ENCODE assay signal across 33 cellular contexts in the genomic region with DNA sequence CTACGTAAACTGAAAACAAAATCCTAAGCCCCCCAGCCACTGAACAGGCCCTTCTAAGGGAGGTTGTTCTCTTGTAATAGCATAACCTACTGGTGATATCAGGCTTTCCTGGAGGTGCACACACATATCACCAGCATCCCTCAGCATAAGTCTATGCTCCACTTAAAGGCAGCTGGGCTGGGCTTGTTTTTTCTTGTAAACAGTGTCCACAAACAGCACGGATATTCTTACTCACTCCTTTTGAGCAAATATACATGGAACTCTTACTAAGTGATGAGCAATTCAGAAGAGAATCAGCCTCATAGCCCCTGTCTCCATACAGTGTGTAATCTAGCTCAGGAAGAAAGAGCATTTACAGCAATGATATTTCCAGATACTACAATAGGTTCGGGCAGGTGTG. TPM values are rescaled to one million over a fixed set of nuclear protein-coding genes. Genes with fewer than 3 reads are reported as not detected.
"Had no signal": no experiment of that assay in that cellular context is flagged by ENCODE, and none has a peak within 500 bp of the region (broad histone marks: within the 10 kb centered on the region; RNA-seq: fewer than 3 reads in every experiment).

No MANE protein-coding gene starts in this region.

- DNase-seq: activated CD4-positive, alpha-beta T cell treated with anti-CD3 and anti-CD28 coated beads, Interleukin-2, amount 10 ng/mL, durations not matched to agents 24 days and 14 days; activated CD4-positive, alpha-beta T cell treated with anti-CD3 and anti-CD28 coated beads, Interleukin-2, amount 50 U/mL, for 4 hours; activated CD8-positive, alpha-beta T cell treated with anti-CD3 and anti-CD28 coated beads for 36 hours; activated effector memory CD4-positive, alpha-beta T cell treated with anti-CD3 and anti-CD28 coated beads, Interleukin-2, amount 50 U/mL, for 16 hours; activated naive CD4-positive, alpha-beta T cell; activated naive CD4-positive, alpha-beta T cell treated with anti-CD3 and anti-CD28 coated beads, Interleukin-2, amount 50 U/mL, for 16 hours; activated naive CD8-positive, alpha-beta T cell treated with anti-CD3 and anti-CD28 coated beads for 36 hours; activated T-cell treated with anti-CD3 and anti-CD28 coated beads, Interleukin-2, amount 50 U/mL, for 1 hour; activated T-cell treated with anti-CD3 and anti-CD28 coated beads, Interleukin-2, amount 50 U/mL, for 72 hours; amniotic stem cell; aorta; brain microvascular endothelial cell; NCI-H1048; NCI-H1105 treated with DMSO at 0.1 percent for 48 hours; NCI-H1436; NCI-H1694; NCI-H1930; NCI-H2171; NCI-H510A; NCI-H526; NCI-H748 treated with DMSO at 0.1 percent for 48 hours; NK-92 treated with Interleukin-12 subunit alpha and Interleukin-12 subunit beta, amount 100 ng/mL, for 24 hours; PC-9; Right ventricle myocardium superior had no signal

- H3K4me2 ChIP-seq: PC-9 had no signal

- H3K4me3 Mint-ChIP-seq: activated CD4-positive, alpha-beta T cell treated with anti-CD3 and anti-CD28 coated beads, Interleukin-2, amount 10 ng/mL, durations not matched to agents 24 days and 14 days; activated CD8-positive, alpha-beta T cell treated with anti-CD3 and anti-CD28 coated beads for 36 hours; activated naive CD8-positive, alpha-beta T cell treated with anti-CD3 and anti-CD28 coated beads for 36 hours; activated T-cell treated with anti-CD3 and anti-CD28 coated beads, Interleukin-2, amount 50 U/mL, for 72 hours; activated T-helper 17 cell treated with anti-CD3 and anti-CD28 coated beads, Interleukin-2, amount 50 U/mL, for 72 hours; central memory CD8-positive, alpha-beta T cell; T-helper 1 cell treated with Interleukin-12 subunit alpha and Interleukin-12 subunit beta and Interleukin-4 antibody, amounts not matched to agents 30 μg/mL and 1 μg/mL, for 36 hours; T-helper 2 cell treated with Interferon-gamma antibody and Interleukin-4, amounts not matched to agents 5 μg/mL and 100 μg/mL, for 36 hours had no signal

- H3K27me3 ChIP-seq: brain microvascular endothelial cell had no signal

- H2AFZ ChIP-seq: PC-9 had no signal

- ATAC-seq: activated CD8-positive, alpha-beta T cell treated with anti-CD3 and anti-CD28 coated beads for 36 hours; activated T-cell treated with anti-CD3 and anti-CD28 coated beads, Interleukin-2, amount 50 U/mL, for 72 hours; activated T-helper 17 cell treated with anti-CD3 and anti-CD28 coated beads, Interleukin-2, amount 50 U/mL, for 72 hours had no signal

- H3K36me3 ChIP-seq: brain microvascular endothelial cell, cardiac muscle cell had no signal

- H3K36me3 Mint-ChIP-seq: activated naive CD8-positive, alpha-beta T cell treated with anti-CD3 and anti-CD28 coated beads for 36 hours had no signal

- H3K9me3 Mint-ChIP-seq: activated CD4-positive, alpha-beta T cell treated with anti-CD3 and anti-CD28 coated beads, Interleukin-2, amount 10 ng/mL, durations not matched to agents 24 days and 14 days; activated CD8-positive, alpha-beta T cell treated with anti-CD3 and anti-CD28 coated beads for 36 hours; activated naive CD8-positive, alpha-beta T cell treated with anti-CD3 and anti-CD28 coated beads for 36 hours; activated T-cell treated with anti-CD3 and anti-CD28 coated beads, Interleukin-2, amount 50 U/mL, for 72 hours; activated T-helper 17 cell treated with anti-CD3 and anti-CD28 coated beads, Interleukin-2, amount 50 U/mL, for 72 hours; central memory CD8-positive, alpha-beta T cell; T-helper 1 cell treated with Interleukin-12 subunit alpha and Interleukin-12 subunit beta and Interleukin-4 antibody, amounts not matched to agents 30 μg/mL and 1 μg/mL, for 36 hours; T-helper 2 cell treated with Interferon-gamma antibody and Interleukin-4, amounts not matched to agents 5 μg/mL and 100 μg/mL, for 36 hours had no signal

- H3K27ac Mint-ChIP-seq: activated CD4-positive, alpha-beta T cell treated with anti-CD3 and anti-CD28 coated beads, Interleukin-2, amount 10 ng/mL, durations not matched to agents 24 days and 14 days; activated CD8-positive, alpha-beta T cell treated with anti-CD3 and anti-CD28 coated beads for 36 hours; activated naive CD8-positive, alpha-beta T cell treated with anti-CD3 and anti-CD28 coated beads for 36 hours; activated T-cell treated with anti-CD3 and anti-CD28 coated beads, Interleukin-2, amount 50 U/mL, for 72 hours; activated T-helper 17 cell treated with anti-CD3 and anti-CD28 coated beads, Interleukin-2, amount 50 U/mL, for 72 hours; T-helper 1 cell treated with Interleukin-12 subunit alpha and Interleukin-12 subunit beta and Interleukin-4 antibody, amounts not matched to agents 30 μg/mL and 1 μg/mL, for 36 hours; T-helper 2 cell treated with Interferon-gamma antibody and Interleukin-4, amounts not matched to agents 5 μg/mL and 100 μg/mL, for 36 hours had no signal

- H3K27ac ChIP-seq: brain microvascular endothelial cell, cardiac muscle cell, PC-9, RWPE1, SK-N-MC had no signal

- H3K4me3 ChIP-seq: cardiac muscle cell, PC-9, SK-N-MC had no signal

- H3K4me1 Mint-ChIP-seq: activated CD4-positive, alpha-beta T cell treated with anti-CD3 and anti-CD28 coated beads, Interleukin-2, amount 10 ng/mL, durations not matched to agents 24 days and 14 days; activated naive CD8-positive, alpha-beta T cell treated with anti-CD3 and anti-CD28 coated beads for 36 hours; activated T-helper 17 cell treated with anti-CD3 and anti-CD28 coated beads, Interleukin-2, amount 50 U/mL, for 72 hours; central memory CD8-positive, alpha-beta T cell had no signal

RNA-seq across cellular contexts. Expression of a gene that starts 2.4 kb away (rescaled TPM):
- total RNA-seq: activated CD4-positive, alpha-beta T cell treated with anti-CD3 and anti-CD28 coated beads, Interleukin-2, amount 10 ng/mL, durations not matched to agents 24 days and 14 days; activated CD8-positive, alpha-beta memory T cell treated with anti-CD3 and anti-CD28 coated beads for 36 hours; activated CD8-positive, alpha-beta T cell treated with anti-CD3 and anti-CD28 coated beads for 36 hours; activated naive CD8-positive, alpha-beta T cell treated with anti-CD3 and anti-CD28 coated beads for 36 hours; activated T-cell treated with anti-CD3 and anti-CD28 coated beads, Interleukin-2, amount 50 U/mL, for 72 hours; activated T-helper 17 cell treated with anti-CD3 and anti-CD28 coated beads, Interleukin-2, amount 50 U/mL, for 72 hours; aorta; cardiac muscle cell; M059J; PC-9 had no signal
- polyA plus RNA-seq: aorta, cardiac muscle cell had no signal

RNA-seq across cellular contexts. Expression of a gene that starts 5.9 kb away (rescaled TPM):
- total RNA-seq: activated CD4-positive, alpha-beta T cell treated with anti-CD3 and anti-CD28 coated beads, Interleukin-2, amount 10 ng/mL, durations not matched to agents 24 days and 14 days; activated CD8-positive, alpha-beta memory T cell treated with anti-CD3 and anti-CD28 coated beads for 36 hours; activated CD8-positive, alpha-beta T cell treated with anti-CD3 and anti-CD28 coated beads for 36 hours; activated naive CD8-positive, alpha-beta T cell treated with anti-CD3 and anti-CD28 coated beads for 36 hours; activated T-cell treated with anti-CD3 and anti-CD28 coated beads, Interleukin-2, amount 50 U/mL, for 72 hours; activated T-helper 17 cell treated with anti-CD3 and anti-CD28 coated beads, Interleukin-2, amount 50 U/mL, for 72 hours; aorta; cardiac muscle cell; M059J; PC-9 had no signal
- polyA plus RNA-seq: aorta, cardiac muscle cell had no signal

RNA-seq across cellular contexts. Expression of a gene that starts 13.6 kb away (rescaled TPM):
- total RNA-seq: activated CD4-positive, alpha-beta T cell treated with anti-CD3 and anti-CD28 coated beads, Interleukin-2, amount 10 ng/mL, durations not matched to agents 24 days and 14 days; activated CD8-positive, alpha-beta memory T cell treated with anti-CD3 and anti-CD28 coated beads for 36 hours; activated CD8-positive, alpha-beta T cell treated with anti-CD3 and anti-CD28 coated beads for 36 hours; activated naive CD8-positive, alpha-beta T cell treated with anti-CD3 and anti-CD28 coated beads for 36 hours; activated T-cell treated with anti-CD3 and anti-CD28 coated beads, Interleukin-2, amount 50 U/mL, for 72 hours; activated T-helper 17 cell treated with anti-CD3 and anti-CD28 coated beads, Interleukin-2, amount 50 U/mL, for 72 hours; aorta; cardiac muscle cell; M059J; PC-9; Right ventricle myocardium superior had no signal
- polyA plus RNA-seq: aorta, cardiac muscle cell had no signal

RNA-seq across cellular contexts. Expression of a gene that starts 44.6 kb away (rescaled TPM):
- total RNA-seq: M059J, PC-9 had no signal
- polyA plus RNA-seq: aorta had no signal
